8 cellular contexts compared by ENCODE assay signal in genomic region chr2:237662671-237663093, GRCh38. TPM values are rescaled to one million over a fixed set of nuclear protein-coding genes. Genes with fewer than 3 reads are reported as not detected.
DNase-seq lines count a peak whose midpoint lies in the region; ATAC-seq lines count a peak whose summit lies in the region.

No MANE protein-coding gene starts in this region.

- H3K36me3 ChIP-seq in muscle layer of colon (ENCODE audit: insufficient read depth, low read length) (no peaks in the 10 kb centered on the region), stomach smooth muscle (ENCODE audit: control insufficient read depth in 2 of 2, insufficient read depth in 2 of 2, low read length in 2 of 2) (no peaks in the 10 kb centered on the region)

- H3K27ac ChIP-seq in muscle layer of colon (ENCODE audit: low read depth, low read length) (peak overlapping the region; percentile 70), stomach smooth muscle (ENCODE audit: low read length) (peak overlapping the region; percentile 70)

- peak; percentile 98 for ATAC-seq in esophagus mucosa
- ATAC-seq in GM21423 (IDR thresholded peaks at IDR 0.05; ENCODE audit: unreplicated experiment) = no peak

- no peaks in the 10 kb centered on the region for H3K9me3 ChIP-seq in muscle layer of colon (ENCODE audit: low read length)
- H3K9me3 ChIP-seq in stomach smooth muscle (ENCODE audit: control insufficient read depth in 2 of 2, low read length in 2 of 2) = no peaks in the 10 kb centered on the region

- H3K4me1 ChIP-seq in muscle layer of colon (ENCODE audit: insufficient read depth, low read length) (peaks cover 31% of the 10 kb centered on the region), stomach smooth muscle (ENCODE audit: control insufficient read depth, insufficient read depth, low read length) (peaks cover 33% of the 10 kb centered on the region)

- no peaks in the 10 kb centered on the region for H3K27me3 ChIP-seq in muscle layer of colon (ENCODE audit: control insufficient read depth in 1 of 2, insufficient read depth in 2 of 2, low read length in 2 of 2)
- H3K27me3 ChIP-seq in stomach smooth muscle (ENCODE audit: control insufficient read depth in 1 of 2, insufficient read depth in 2 of 2, low read length in 2 of 2) = no peaks in the 10 kb centered on the region

- peak overlapping the region; percentile 18 to 37 for H3K4me3 ChIP-seq in muscle layer of colon (ENCODE audit: low read depth in 1 of 2, low read length in 2 of 2)
- H3K4me3 ChIP-seq in stomach smooth muscle (ENCODE audit: low read length in 2 of 2) = peak overlapping the region in 1 of 2 donors; percentile 52

- DNase-seq in stimulated activated CD4-positive, alpha-beta T cell treated with anti-CD3 and anti-CD28 coated beads, Interleukin-12 subunit alpha, Interleukin-12 subunit beta, amount 100 ng/mL, for 48 hours (ENCODE audit: low read depth in 2 of 3, low spot score in 1 of 3) = peak; percentile 25 to 42 (median 38)
- no peak for DNase-seq in stimulated activated CD4-positive, alpha-beta T cell treated with anti-CD3 and anti-CD28 coated beads, Interleukin-12 subunit alpha, Interleukin-12 subunit beta, amount 100 ng/mL, for 4 hours
- DNase-seq in NCI-H510A (lab: John Stamatoyannopoulos, UW) = peak; percentile 74
- peak; percentile 43 to 46 for DNase-seq in activated CD4-positive, alpha-beta T cell treated with anti-CD3 and anti-CD28 coated beads, Interleukin-2, amount 50 U/mL, for 4 hours

- H3K9ac ChIP-seq in muscle layer of colon (ENCODE audit: low read length) (no peak overlapping the region), stomach smooth muscle (ENCODE audit: low read length in 2 of 2) (no peak overlapping the region)

RNA-seq across cellular contexts. Expression of gene LRRFIP1, which starts 35.3 kb away (rescaled TPM):
- total RNA-seq in esophagus mucosa = 103 TPM
